ENCODE assay signal across 8 cellular contexts in the genomic region with DNA sequence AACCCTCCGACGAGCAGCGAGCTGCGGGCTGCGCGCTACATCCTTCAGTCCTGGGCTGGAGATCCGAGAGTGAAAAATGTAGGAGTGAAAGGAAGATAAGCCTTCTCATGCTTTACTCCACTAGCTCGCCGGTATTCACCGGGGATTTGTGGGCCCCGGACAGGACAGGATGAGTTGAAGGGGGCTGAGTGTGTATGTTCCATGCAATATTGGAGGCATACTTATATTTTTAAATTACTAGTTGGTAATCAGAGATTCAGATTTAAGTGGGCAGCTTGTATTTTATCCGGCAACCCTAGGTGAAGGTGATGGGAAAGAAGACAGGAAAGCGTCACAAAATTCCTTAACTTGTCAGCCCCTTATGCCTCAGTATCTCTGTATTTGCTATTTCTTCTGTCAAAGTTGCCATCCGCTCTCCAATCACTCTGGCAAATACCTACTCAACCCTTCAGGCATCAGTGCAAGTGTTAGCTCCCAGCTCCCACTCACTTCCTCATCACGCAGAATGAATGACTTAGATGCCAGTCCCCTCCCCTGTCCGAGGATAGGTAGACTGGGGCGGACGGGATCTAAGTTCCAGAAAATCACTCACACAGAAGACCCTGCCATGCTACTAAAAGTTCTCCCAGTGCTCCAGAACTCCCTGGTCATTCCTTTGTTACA. TPM values are rescaled to one million over a fixed set of nuclear protein-coding genes. Genes with fewer than 3 reads are reported as not detected.
DNase-seq lines count a peak whose midpoint lies in the region; ATAC-seq and TF ChIP-seq lines count a peak whose summit lies in the region.

No MANE protein-coding gene starts in this region.

- POLR2A ChIA-PET in activated B cell treated with CpG ODN at 0.5 μM for 24 hours (lab: Charles Lee): interaction anchor here (0.7 to 1.5 kb wide), 2 partner anchors 14 to 67 kb away, joined by 3 read pairs; a partner anchor contains a TSS

- no peak for TF ChIP-seq EP300 in gastroesophageal sphincter (IDR thresholded peaks at IDR 0.05)

- H3K27ac ChIP-seq in gastroesophageal sphincter (peak overlapping the region in 3 of 4 donors; percentile 73 to 89 (median 81)), parathyroid adenoma (peak overlapping the region; percentile 70)

- H3K79me2 ChIP-seq in parathyroid adenoma: no peaks in the 10 kb centered on the region

- H3K27me3 ChIP-seq in gastroesophageal sphincter: no peaks in the 10 kb centered on the region
- H3K27me3 ChIP-seq in parathyroid adenoma (ENCODE audit: control insufficient read depth, insufficient read depth, low read length): no peaks in the 10 kb centered on the region

- 0 to 1% methylated on average over 8 to 13 of the region's 18 CpGs for WGBS in gastroesophageal sphincter (ENCODE audit: low coverage in 1 of 2), 2 donors

- TF ChIP-seq POLR2A in gastroesophageal sphincter (IDR thresholded peaks at IDR 0.05): no peak

- peaks cover 26% of the 10 kb centered on the region for H3K4me1 Mint-ChIP-seq in activated B cell treated with CpG ODN at 0.5 μM for 24 hours

- H3K36me3 ChIP-seq in gastroesophageal sphincter (no peaks in the 10 kb centered on the region), parathyroid adenoma (ENCODE audit: control insufficient read depth, insufficient read depth, low read length) (no peaks in the 10 kb centered on the region)

- peak overlapping the region; percentile 93 for H2AFZ ChIP-seq in parathyroid adenoma

- H3K4me2 ChIP-seq in parathyroid adenoma (ENCODE audit: low read length): peak overlapping the region; percentile 70

- H3K9me3 ChIP-seq in gastroesophageal sphincter (no peaks in the 10 kb centered on the region), parathyroid adenoma (ENCODE audit: control insufficient read depth, low read length) (no peaks in the 10 kb centered on the region)

- TF ChIP-seq CTCF in activated B cell treated with CpG ODN at 0.5 μM for 24 hours (IDR thresholded peaks at IDR 0.05) (no peak), gastroesophageal sphincter (IDR thresholded peaks at IDR 0.05) (no peak), parathyroid adenoma (IDR thresholded peaks at IDR 0.05) (no peak)

- intact Hi-C loops in activated B cell treated with CpG ODN at 0.5 μM for 24 hours (cut with micrococcal nuclease): no loop called here

- DNase-seq in NCI-H2107 treated with DMSO at 0.1 percent for 48 hours (lab: John Stamatoyannopoulos, UW; ENCODE audit: unreplicated experiment) (peak; percentile 43), NCI-H2107 (lab: John Stamatoyannopoulos, UW) (no peak), activated B cell treated with CpG ODN at 0.5 μM for 24 hours (no peak), SHP77 treated with DMSO at 0.1 percent for 48 hours (lab: John Stamatoyannopoulos, UW) (no peak)

- H3K4me1 ChIP-seq in gastroesophageal sphincter: peaks cover 0 to 33% (median 17%) of the 10 kb centered on the region in 3 donors
- H3K4me1 ChIP-seq in parathyroid adenoma: no peaks in the 10 kb centered on the region

- CTCF ChIA-PET in activated B cell treated with CpG ODN at 0.5 μM for 24 hours (lab: Charles Lee): interaction anchor here (0.8 to 4.6 kb wide), 3 partner anchors 14 to 46 kb away, joined by 6 to 22 read pairs (median 13); no protein-coding TSS in a partner anchor

- H3K9me3 Mint-ChIP-seq in activated B cell treated with CpG ODN at 0.5 μM for 24 hours: no peaks in the 10 kb centered on the region

- H3K27me3 Mint-ChIP-seq in activated B cell treated with CpG ODN at 0.5 μM for 24 hours: no peaks in the 10 kb centered on the region

- peak overlapping the region; percentile 82 for H3K27ac Mint-ChIP-seq in activated B cell treated with CpG ODN at 0.5 μM for 24 hours

- H3K4me3 ChIP-seq in gastroesophageal sphincter (peak overlapping the region; percentile 53 to 72), parathyroid adenoma (ENCODE audit: low read depth, low read length) (peak overlapping the region; percentile 89)

- peak overlapping the region; percentile 97 for H3K4me3 Mint-ChIP-seq in activated B cell treated with CpG ODN at 0.5 μM for 24 hours

- ATAC-seq in HG03103 (IDR thresholded peaks at IDR 0.05; ENCODE audit: low read depth, unreplicated experiment) (peak; percentile 9), activated B cell treated with CpG ODN at 0.5 μM for 24 hours (ENCODE audit: low read depth) (peak; percentile 14), gastroesophageal sphincter (peak; percentile 40), GM19035 (IDR thresholded peaks at IDR 0.05; ENCODE audit: unreplicated experiment) (no peak)

- no peak overlapping the region for H3K9ac ChIP-seq in parathyroid adenoma

- peaks cover 6% of the 10 kb centered on the region for H3K36me3 Mint-ChIP-seq in activated B cell treated with CpG ODN at 0.5 μM for 24 hours (ENCODE audit: low read depth)

RNA-seq across cellular contexts. Expression of a gene that starts 0.5 kb away (rescaled TPM):
- total RNA-seq in activated B cell treated with CpG ODN at 0.5 μM for 24 hours: 4.5 and 5.3 TPM in 2 replicates
- total RNA-seq in gastroesophageal sphincter: 1 to 10 TPM; 3.7 to 5.4 (median 4.4) TPM

RNA-seq across cellular contexts. Expression of a gene that starts 37.7 kb away (rescaled TPM):
- total RNA-seq in activated B cell treated with CpG ODN at 0.5 μM for 24 hours (not detected in 2 replicates), gastroesophageal sphincter (not detected)

RNA-seq across cellular contexts. Expression of a gene that starts 49.0 kb away (rescaled TPM):
- total RNA-seq in activated B cell treated with CpG ODN at 0.5 μM for 24 hours (not detected in 2 replicates), gastroesophageal sphincter (not detected)
